ENCODE assay signal across 20 cellular contexts in genomic region chr3:120169407-120169806, GRCh38.
A peak's percentile ranks its signal among the peaks of the same experiment; 100 is the strongest.
DNase-seq lines count a peak whose midpoint lies in the region; ATAC-seq and TF ChIP-seq lines count a peak whose summit lies in the region.
"Had no signal": no experiment of that assay in that cellular context is flagged by ENCODE, and none has a peak within 500 bp of the region (broad histone marks: within the 10 kb centered on the region; RNA-seq: fewer than 3 reads in every experiment).

No MANE protein-coding gene starts in this region.

- H3K36me3 ChIP-seq in PC-9 (ENCODE audit: low read depth) = no peaks in the 10 kb centered on the region
- H3K36me3 ChIP-seq: Peyer's patch had no signal

- H2AFZ ChIP-seq in PC-9 = no peak overlapping the region

- no peaks in the 10 kb centered on the region for H3K4me1 Mint-ChIP-seq in activated CD8-positive, alpha-beta memory T cell treated with anti-CD3 and anti-CD28 coated beads, Interleukin-2, amount 10 ng/mL, durations not matched to agents 7 days and 5 days
- H3K4me1 Mint-ChIP-seq in activated T-cell treated with anti-CD3 and anti-CD28 coated beads, Interleukin-2, amount 50 U/mL, for 72 hours (ENCODE audit: low read depth) = no peaks in the 10 kb centered on the region
- H3K4me1 Mint-ChIP-seq: CD8-positive, alpha-beta memory T cell had no signal

- peak; percentile 14 for DNase-seq in activated CD8-positive, alpha-beta memory T cell treated with anti-CD3 and anti-CD28 coated beads, Interleukin-2, amount 10 ng/mL, durations not matched to agents 7 days and 5 days
- no peak for DNase-seq in activated CD8-positive, alpha-beta memory T cell treated with anti-CD3 and anti-CD28 coated beads, Interleukin-2, amount 50 U/mL, for 4 hours
- DNase-seq in PC-9 = no peak
- DNase-seq in ureter (ENCODE audit: low spot score) = peak; percentile 22
- DNase-seq in activated T-cell treated with anti-CD3 and anti-CD28 coated beads, Interleukin-2, amount 50 U/mL, for 72 hours = no peak
- DNase-seq in NCI-H2029 treated with DMSO at 0.1 percent for 48 hours (lab: John Stamatoyannopoulos, UW) = no peak
- DNase-seq: 8988T; AML-193; C1 segment of cervical spinal cord; CD8-positive, alpha-beta memory T cell; Kasumi-1; MG63; NCI-H1417; NCI-H187; NCI-H2107; NCI-H446 treated with DMSO at 0.1 percent for 48 hours; Peyer's patch had no signal

- no peaks in the 10 kb centered on the region for H3K36me3 Mint-ChIP-seq in activated CD8-positive, alpha-beta memory T cell treated with anti-CD3 and anti-CD28 coated beads, Interleukin-2, amount 10 ng/mL, durations not matched to agents 7 days and 5 days
- H3K36me3 Mint-ChIP-seq in activated T-cell treated with anti-CD3 and anti-CD28 coated beads, Interleukin-2, amount 50 U/mL, for 72 hours (ENCODE audit: insufficient read depth in 2 of 2) = no peaks in the 10 kb centered on the region
- H3K36me3 Mint-ChIP-seq: CD8-positive, alpha-beta memory T cell had no signal

- H3K27ac ChIP-seq in PC-9 = peak overlapping the region; percentile 70
- H3K27ac ChIP-seq: Peyer's patch had no signal

- TF ChIP-seq CTCF in PC-9 (conservative IDR thresholded peaks at IDR 0.05) = no peak

- ATAC-seq in activated CD8-positive, alpha-beta memory T cell treated with anti-CD3 and anti-CD28 coated beads, Interleukin-2, amount 10 ng/mL, durations not matched to agents 7 days and 5 days = no peak
- ATAC-seq in esophagus mucosa = peak; percentile 63
- no peak for ATAC-seq in activated T-cell treated with anti-CD3 and anti-CD28 coated beads, Interleukin-2, amount 50 U/mL, for 72 hours (replicated peaks in 1 of 2)
- no peak for ATAC-seq in HG02981 (IDR thresholded peaks at IDR 0.05; ENCODE audit: unreplicated experiment)
- ATAC-seq: Right ventricle myocardium inferior had no signal

- H3K9me2 ChIP-seq in PC-9 (ENCODE audit: insufficient read depth) = no peaks in the 10 kb centered on the region

- intact Hi-C loops in PC-9 (cut with micrococcal nuclease; ENCODE audit: unreplicated experiment) = no loop called here

- H3K27ac Mint-ChIP-seq in activated CD8-positive, alpha-beta memory T cell treated with anti-CD3 and anti-CD28 coated beads, Interleukin-2, amount 10 ng/mL, durations not matched to agents 7 days and 5 days = no peak overlapping the region
- H3K27ac Mint-ChIP-seq in activated T-cell treated with anti-CD3 and anti-CD28 coated beads, Interleukin-2, amount 50 U/mL, for 72 hours = no peak overlapping the region
- H3K27ac Mint-ChIP-seq: CD8-positive, alpha-beta memory T cell had no signal

- no peaks in the 10 kb centered on the region for H3K9me3 ChIP-seq in PC-9 (ENCODE audit: insufficient read depth, low read depth)
- H3K9me3 ChIP-seq: Peyer's patch had no signal

- no peaks in the 10 kb centered on the region for H3K9me3 Mint-ChIP-seq in activated CD8-positive, alpha-beta memory T cell treated with anti-CD3 and anti-CD28 coated beads, Interleukin-2, amount 10 ng/mL, durations not matched to agents 7 days and 5 days (ENCODE audit: low read depth)
- H3K9me3 Mint-ChIP-seq in activated T-cell treated with anti-CD3 and anti-CD28 coated beads, Interleukin-2, amount 50 U/mL, for 72 hours = no peaks in the 10 kb centered on the region
- H3K9me3 Mint-ChIP-seq: CD8-positive, alpha-beta memory T cell had no signal

- no peaks in the 10 kb centered on the region for H3K79me2 ChIP-seq in PC-9 (ENCODE audit: low read depth)

- H3F3A ChIP-seq in PC-9 (ENCODE audit: insufficient read depth, low read depth) = peaks cover 5% of the 10 kb centered on the region; the same call in 1 of the 2 replicates

- BruUV-seq in PC-9 (replicated peaks; lab: Mats Ljungman, UMichigan) = no TSS peak

- H3K4me1 ChIP-seq in PC-9 (replicated peaks; ENCODE audit: insufficient read depth) = peaks cover 25% of the 10 kb centered on the region
- H3K4me1 ChIP-seq: Peyer's patch had no signal

- H3K4me3 Mint-ChIP-seq in activated CD8-positive, alpha-beta memory T cell treated with anti-CD3 and anti-CD28 coated beads, Interleukin-2, amount 10 ng/mL, durations not matched to agents 7 days and 5 days = no peak overlapping the region
- no peak overlapping the region for H3K4me3 Mint-ChIP-seq in activated T-cell treated with anti-CD3 and anti-CD28 coated beads, Interleukin-2, amount 50 U/mL, for 72 hours
- H3K4me3 Mint-ChIP-seq: CD8-positive, alpha-beta memory T cell had no signal

- CTCF ChIA-PET in activated CD8-positive, alpha-beta memory T cell treated with anti-CD3 and anti-CD28 coated beads, Interleukin-2, amount 10 ng/mL, durations not matched to agents 7 days and 5 days (lab: Charles Lee) = no interaction called here
- CTCF ChIA-PET in PC-9 (lab: Charles Lee) = no interaction called here

- H3K4me3 ChIP-seq in PC-9 = no peak overlapping the region
- H3K4me3 ChIP-seq: MG63, Peyer's patch had no signal

- H3K27me3 ChIP-seq in PC-9 (ENCODE audit: insufficient read depth, low read depth) = no peaks in the 10 kb centered on the region
- H3K27me3 ChIP-seq: MG63, Peyer's patch had no signal

- H3K27me3 Mint-ChIP-seq in activated CD8-positive, alpha-beta memory T cell treated with anti-CD3 and anti-CD28 coated beads, Interleukin-2, amount 10 ng/mL, durations not matched to agents 7 days and 5 days = peaks cover 3% of the 10 kb centered on the region
- no peaks in the 10 kb centered on the region for H3K27me3 Mint-ChIP-seq in activated T-cell treated with anti-CD3 and anti-CD28 coated beads, Interleukin-2, amount 50 U/mL, for 72 hours (ENCODE audit: low read depth)

- POLR2A ChIA-PET in PC-9 (lab: Charles Lee; ENCODE audit: unreplicated experiment) = no interaction called here

- H4K20me1 ChIP-seq in PC-9 (ENCODE audit: insufficient read depth) = no peaks in the 10 kb centered on the region

- peak overlapping the region; percentile 53 for H3K4me2 ChIP-seq in PC-9

Comparison
In these comparisons a context has a peak if more than half of its experiments do, and no peak if none do; other contexts are left out.
1. DNase-seq: peak in activated CD8-positive, alpha-beta memory T cell treated with anti-CD3 and anti-CD28 coated beads, Interleukin-2, amount 10 ng/mL, durations not matched to agents 7 days and 5 days (single experiment) and ureter (single experiment); none in activated CD8-positive, alpha-beta memory T cell treated with anti-CD3 and anti-CD28 coated beads, Interleukin-2, amount 50 U/mL, for 4 hours (single experiment), PC-9 (0 of 2), activated T-cell treated with anti-CD3 and anti-CD28 coated beads, Interleukin-2, amount 50 U/mL, for 72 hours (0 of 2) and NCI-H2029 treated with DMSO at 0.1 percent for 48 hours (single experiment).